In genomic region chr9:136717399-136717798, GRCh38 we compare ENCODE assay signal across 2 cellular contexts.
TF ChIP-seq lines count a peak whose summit lies in the region.

No MANE protein-coding gene starts in this region.

TF ChIP-seq in HEK293, 187 proteins besides CTCF, POLR2A, EP300 and RAD21:
- no peak for TF ChIP-seq ZNF114 (tag by site-specific recombination; IDR thresholded peaks at IDR 0.05)
- TF ChIP-seq PATZ1 (tag by site-specific recombination; IDR thresholded peaks at IDR 0.05): 0 out of 2 replicates have a peak, but pooled peaks have one; percentile 10
TF ChIP-seq in HEK293: peak in this region for 1.

TF ChIP-seq in H1, 55 proteins besides CTCF, POLR2A, EP300 and RAD21:
- no peak for TF ChIP-seq RNF2 (IDR thresholded peaks at IDR 0.05; ENCODE audit: borderline replicate concordance, low read depth, low read length, missing control alignments, poor library complexity, severe bottlenecking)
- TF ChIP-seq SIX5 (IDR thresholded peaks at IDR 0.05; ENCODE audit: low read depth, low read length): no peak
- no peak for TF ChIP-seq TCF12 (IDR thresholded peaks at IDR 0.05; ENCODE audit: low read depth, low read length)
- no peak for TF ChIP-seq CHD7 (IDR thresholded peaks at IDR 0.05; ENCODE audit: insufficient replicate concordance, low read length)
- TF ChIP-seq NRF1 (IDR thresholded peaks at IDR 0.05; ENCODE audit: low read depth, low read length): no peak
- TF ChIP-seq TAF7 (optimal IDR thresholded peaks at IDR 0.05; ENCODE audit: borderline replicate concordance, low read depth, low read length): no peak
- no peak for TF ChIP-seq CBX8 (IDR thresholded peaks at IDR 0.05; ENCODE audit: borderline replicate concordance, low read depth, low read length)
- TF ChIP-seq CEBPB (IDR thresholded peaks at IDR 0.05; ENCODE audit: low read depth, low read length): no peak
- no peak for TF ChIP-seq ATF3 (IDR thresholded peaks at IDR 0.05; ENCODE audit: insufficient read depth, low read depth, low read length)
- no peak for TF ChIP-seq HDAC6 (IDR thresholded peaks at IDR 0.05; ENCODE audit: low read depth, low read length)
- TF ChIP-seq TBP (IDR thresholded peaks at IDR 0.05; ENCODE audit: low read depth, low read length): no peak
- no peak for TF ChIP-seq E2F6 (IDR thresholded peaks at IDR 0.05)
- TF ChIP-seq RXRA (IDR thresholded peaks at IDR 0.05; ENCODE audit: insufficient read depth, low read depth, low read length): no peak
- no peak for TF ChIP-seq BACH1 (IDR thresholded peaks at IDR 0.05; ENCODE audit: low read length)
